ENCODE assay signal across 22 cellular contexts in the genomic region with DNA sequence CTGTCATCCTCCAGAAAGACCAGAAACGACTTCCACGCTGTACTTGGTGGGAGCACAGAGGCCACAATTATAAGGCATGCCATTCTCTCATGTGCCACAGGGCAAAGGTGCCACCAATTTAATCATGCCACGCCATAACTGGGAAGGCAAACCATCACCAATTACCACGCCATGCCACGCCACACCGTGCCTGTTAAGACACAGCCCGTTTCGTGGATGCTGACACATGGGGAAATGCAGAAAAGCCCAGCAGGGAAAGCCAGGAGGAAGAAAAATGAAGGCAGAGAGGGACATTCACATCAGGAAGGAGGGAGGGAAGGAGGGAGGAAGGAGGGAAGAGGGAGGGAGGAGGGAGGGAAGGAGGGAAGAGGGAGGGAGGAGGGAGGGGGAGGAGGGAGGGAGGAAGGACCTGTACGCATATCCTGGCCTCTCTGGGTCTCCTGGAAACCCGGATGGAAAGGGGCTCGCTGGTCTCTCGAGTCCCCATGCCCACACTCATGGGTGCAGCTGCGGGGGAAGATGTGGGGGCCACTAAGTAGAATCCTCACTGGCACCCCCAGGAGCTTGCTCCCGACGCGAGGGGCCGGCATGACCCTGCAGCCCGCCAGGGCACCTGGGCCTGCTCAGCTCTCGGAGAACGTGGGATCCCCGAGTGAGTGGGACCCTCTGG.
DNase-seq lines count a peak whose midpoint lies in the region; ATAC-seq, FAIRE-seq and TF ChIP-seq lines count a peak whose summit lies in the region.
"Had no signal": no experiment of that assay in that cellular context is flagged by ENCODE, and none has a peak within 500 bp of the region (broad histone marks: within the 10 kb centered on the region; RNA-seq: fewer than 3 reads in every experiment).

No MANE protein-coding gene starts in this region.

- H3K27me3 Mint-ChIP-seq in activated CD4-positive, alpha-beta memory T cell treated with anti-CD3 and anti-CD28 coated beads for 36 hours, result no peaks in the 10 kb centered on the region
- H3K27me3 Mint-ChIP-seq in activated CD4-positive, alpha-beta memory T cell treated with anti-CD3 and anti-CD28 coated beads, Interleukin-2, amount 10 ng/mL, durations not matched to agents 7 days and 5 days, result no peaks in the 10 kb centered on the region
- no peaks in the 10 kb centered on the region for H3K27me3 Mint-ChIP-seq in MCF 10A (ENCODE audit: insufficient read depth, unreplicated experiment)

- H3K56ac ChIP-seq in H1 (replicated peaks; ENCODE audit: insufficient read length, low read depth, low read length), result no peak overlapping the region

- H3K79me2 ChIP-seq in Karpas-422 (ENCODE audit: low read length) (no peaks in the 10 kb centered on the region), H1 (ENCODE audit: control insufficient read depth in 1 of 2, insufficient read depth in 2 of 2, low read length in 2 of 2) (peaks cover 0 to 4% of the 10 kb centered on the region in 2 experiments; a peak in 2 of 4 replicates)

- H3K27ac Mint-ChIP-seq in activated CD4-positive, alpha-beta memory T cell treated with anti-CD3 and anti-CD28 coated beads for 36 hours, result no peak overlapping the region
- H3K27ac Mint-ChIP-seq in activated CD4-positive, alpha-beta memory T cell treated with anti-CD3 and anti-CD28 coated beads, Interleukin-2, amount 10 ng/mL, durations not matched to agents 7 days and 5 days, result no peak overlapping the region
- no peak overlapping the region for H3K27ac Mint-ChIP-seq in MCF 10A (ENCODE audit: low read depth, unreplicated experiment)
- H3K27ac Mint-ChIP-seq: GM23338, IgD-negative memory B cell had no signal

- H3K4ac ChIP-seq in H1 (replicated peaks; ENCODE audit: insufficient read length, low read depth, low read length), result no peak overlapping the region

- ATAC-seq in GM21576 (IDR thresholded peaks at IDR 0.05; ENCODE audit: unreplicated experiment), result no peak
- ATAC-seq: GM23338, natural killer cell had no signal

- intact Hi-C loops in activated CD4-positive, alpha-beta memory T cell treated with anti-CD3 and anti-CD28 coated beads for 36 hours (cut with micrococcal nuclease), result no loop called here
- intact Hi-C loops in posterior vena cava (cut with DNase I) (no loop called here), MCF 10A (cut with micrococcal nuclease) (no loop called here)

- TF ChIP-seq CTCF in H1 (IDR thresholded peaks at IDR 0.05; ENCODE audit: control extremely low read depth in 1 of 3, insufficient read depth in 1 of 3, low read depth in 1 of 3, low read length in 3 of 3), result no peak
- TF ChIP-seq CTCF in MCF 10A (IDR thresholded peaks at IDR 0.05; ENCODE audit: unreplicated experiment), result no peak

- H3K27ac ChIP-seq in Karpas-422 (ENCODE audit: low read length) (no peak overlapping the region), H1 (ENCODE audit: low read depth, low read length) (no peak overlapping the region)
- H3K27ac ChIP-seq: SK-N-MC had no signal

- H3K4me3 Mint-ChIP-seq in activated CD4-positive, alpha-beta memory T cell treated with anti-CD3 and anti-CD28 coated beads for 36 hours, result no peak overlapping the region
- H3K4me3 Mint-ChIP-seq in activated CD4-positive, alpha-beta memory T cell treated with anti-CD3 and anti-CD28 coated beads, Interleukin-2, amount 10 ng/mL, durations not matched to agents 7 days and 5 days, result no peak overlapping the region
- H3K4me3 Mint-ChIP-seq in MCF 10A (ENCODE audit: unreplicated experiment), result no peak overlapping the region
- H3K4me3 Mint-ChIP-seq: CD8-positive, alpha-beta memory T cell; GM23338; IgD-negative memory B cell; natural killer cell had no signal

- no peaks in the 10 kb centered on the region for H3K9me3 Mint-ChIP-seq in activated CD4-positive, alpha-beta memory T cell treated with anti-CD3 and anti-CD28 coated beads for 36 hours
- H3K9me3 Mint-ChIP-seq in activated CD4-positive, alpha-beta memory T cell treated with anti-CD3 and anti-CD28 coated beads, Interleukin-2, amount 10 ng/mL, durations not matched to agents 7 days and 5 days, result no peaks in the 10 kb centered on the region
- H3K9me3 Mint-ChIP-seq in MCF 10A (ENCODE audit: unreplicated experiment), result no peaks in the 10 kb centered on the region
- H3K9me3 Mint-ChIP-seq: GM23338, natural killer cell had no signal

- H3K9me3 ChIP-seq in Karpas-422 (ENCODE audit: low read length), result no peaks in the 10 kb centered on the region
- H3K9me3 ChIP-seq in H1 (ENCODE audit: insufficient read depth in 2 of 2, low read depth in 1 of 2, low read length in 1 of 2), result no peaks in the 10 kb centered on the region
- H3K9me3 ChIP-seq: spleen, suprapubic skin had no signal

- H4K20me1 ChIP-seq in Karpas-422 (ENCODE audit: insufficient read depth, low read depth, low read length), result no peaks in the 10 kb centered on the region
- peaks cover 0 to 6% of the 10 kb centered on the region in 2 experiments for H4K20me1 ChIP-seq in H1 (replicated peaks in 1 of 2; ENCODE audit: control insufficient read depth in 1 of 2, insufficient read depth in 2 of 2, low read length in 2 of 2)

- H3K4me3 ChIP-seq in Karpas-422 (ENCODE audit: low read length) (no peak overlapping the region), H1 (ENCODE audit: extremely low read depth in 1 of 4, insufficient read depth in 2 of 4, low read depth in 3 of 4, low read length in 4 of 4) (no peak overlapping the region)
- H3K4me3 ChIP-seq: GM23338, SK-N-MC, spleen, suprapubic skin had no signal

- H3K4me1 ChIP-seq in Karpas-422 (ENCODE audit: low read length) (peaks cover 6% of the 10 kb centered on the region), H1 (replicated peaks in 1 of 4; ENCODE audit: control insufficient read depth in 3 of 4, insufficient read depth in 4 of 4, low read length in 3 of 4) (peaks cover 4 to 22% (median 14%) of the 10 kb centered on the region in 4 experiments)

- no peak overlapping the region for H4K91ac ChIP-seq in H1 (replicated peaks; ENCODE audit: insufficient read length, low read length)

- peaks cover 5% of the 10 kb centered on the region; the same call in 1 of the 2 replicates for H3K23me2 ChIP-seq in H1 (ENCODE audit: low read depth, low read length)

- H3K9ac ChIP-seq in Karpas-422 (ENCODE audit: low read length) (no peak overlapping the region), H1 (replicated peaks in 1 of 4; ENCODE audit: extremely low read depth in 1 of 4, low read depth in 3 of 4, low read length in 3 of 4) (no peak overlapping the region)

- H2AK5ac ChIP-seq in H1 (ENCODE audit: low read depth, low read length), result peak overlapping the region; percentile 56

- FAIRE-seq in H1 (lab: Jason Lieb, UNC), result no peak
- FAIRE-seq: endothelial cell of umbilical vein had no signal

- no peak for TF ChIP-seq POLR2A in H1 (IDR thresholded peaks at IDR 0.05; ENCODE audit: control extremely low read depth in 1 of 2, low read depth in 2 of 2, low read length in 2 of 2)

- no peak overlapping the region for H2BK5ac ChIP-seq in H1 (ENCODE audit: low read depth, low read length)

- no peak overlapping the region for H4K8ac ChIP-seq in H1 (ENCODE audit: extremely low read depth, insufficient read depth, low read length)

- no peaks in the 10 kb centered on the region for H3K4me1 Mint-ChIP-seq in activated CD4-positive, alpha-beta memory T cell treated with anti-CD3 and anti-CD28 coated beads for 36 hours (ENCODE audit: low read depth)
- no peaks in the 10 kb centered on the region for H3K4me1 Mint-ChIP-seq in activated CD4-positive, alpha-beta memory T cell treated with anti-CD3 and anti-CD28 coated beads, Interleukin-2, amount 10 ng/mL, durations not matched to agents 7 days and 5 days
- H3K4me1 Mint-ChIP-seq in MCF 10A (ENCODE audit: insufficient read depth, unreplicated experiment), result no peaks in the 10 kb centered on the region

- no peak overlapping the region for H3K14ac ChIP-seq in H1 (ENCODE audit: insufficient read length)

- peak overlapping the region; percentile 88; the same call in 1 of the 2 replicates for H2BK15ac ChIP-seq in H1 (ENCODE audit: low read length)

- peak overlapping the region; percentile 15; the same call in 1 of the 2 replicates for H2BK20ac ChIP-seq in H1 (ENCODE audit: low read length)

- no peaks in the 10 kb centered on the region for H3K36me3 ChIP-seq in Karpas-422 (ENCODE audit: insufficient read depth, low read length)
- H3K36me3 ChIP-seq in H1 (ENCODE audit: control insufficient read depth in 2 of 4, insufficient read depth in 4 of 4, low read length in 3 of 4), result no peaks in the 10 kb centered on the region; a peak in 1 of 8 replicates
- H3K36me3 ChIP-seq: suprapubic skin had no signal

- POLR2A ChIA-PET in activated CD4-positive, alpha-beta memory T cell treated with anti-CD3 and anti-CD28 coated beads for 36 hours (lab: Charles Lee), result no interaction called here
- POLR2A ChIA-PET in activated CD4-positive, alpha-beta memory T cell treated with anti-CD3 and anti-CD28 coated beads, Interleukin-2, amount 10 ng/mL, durations not matched to agents 7 days and 5 days (lab: Charles Lee), result no interaction called here
- POLR2A ChIA-PET in H1 (lab: Charles Lee; ENCODE audit: partially characterized antibody), result interaction anchor here (1.3 kb wide), 2 partner anchors 35 to 89 kb away, joined by 3 read pairs; no protein-coding TSS in a partner anchor
- POLR2A ChIA-PET in MCF 10A (lab: Yijun Ruan, JAX), result no interaction called here

- no peak overlapping the region for H2BK120ac ChIP-seq in H1 (replicated peaks; ENCODE audit: low read depth, low read length)

- BruUV-seq in MCF 10A (replicated peaks; lab: Mats Ljungman, UMichigan), result no TSS peak

- TF ChIP-seq RAD21 in H1 (IDR thresholded peaks at IDR 0.05 in 1 of 2, conservative IDR thresholded peaks at IDR 0.05 in 1 of 2; ENCODE audit: low read depth in 2 of 2, low read length in 2 of 2), result no peak

- H3K23ac ChIP-seq in H1 (ENCODE audit: insufficient read length), result no peak overlapping the region

- no peaks in the 10 kb centered on the region for H3K9me2 ChIP-seq in Karpas-422 (replicated peaks; ENCODE audit: insufficient read depth, low read length)

- no peak overlapping the region for H3K18ac ChIP-seq in H1 (ENCODE audit: extremely low read depth, low read length)

- H2AFZ ChIP-seq in Karpas-422 (ENCODE audit: low read length), result no peak overlapping the region
- H2AFZ ChIP-seq in H1 (ENCODE audit: low read length), result no peak overlapping the region
- H2AFZ ChIP-seq: GM23338 had no signal

- H3K36me3 Mint-ChIP-seq in activated CD4-positive, alpha-beta memory T cell treated with anti-CD3 and anti-CD28 coated beads for 36 hours, result peaks cover 4% of the 10 kb centered on the region
- peaks cover 3% of the 10 kb centered on the region for H3K36me3 Mint-ChIP-seq in activated CD4-positive, alpha-beta memory T cell treated with anti-CD3 and anti-CD28 coated beads, Interleukin-2, amount 10 ng/mL, durations not matched to agents 7 days and 5 days (ENCODE audit: low read depth)
- H3K36me3 Mint-ChIP-seq in MCF 10A (ENCODE audit: insufficient read depth, unreplicated experiment), result peaks cover 11% of the 10 kb centered on the region
- H3K36me3 Mint-ChIP-seq: natural killer cell had no signal

- no peak overlapping the region for H3K4me2 ChIP-seq in Karpas-422 (ENCODE audit: low read depth, low read length, poor library complexity, severe bottlenecking)
- H3K4me2 ChIP-seq in H1 (ENCODE audit: insufficient read depth in 1 of 2, low read depth in 2 of 2, low read length in 2 of 2), result no peak overlapping the region
- H3K4me2 ChIP-seq: GM23338 had no signal

- peak; percentile 7 for DNase-seq in activated CD4-positive, alpha-beta memory T cell treated with anti-CD3 and anti-CD28 coated beads for 36 hours
- no peak for DNase-seq in activated CD4-positive, alpha-beta memory T cell treated with anti-CD3 and anti-CD28 coated beads, Interleukin-2, amount 10 ng/mL, durations not matched to agents 7 days and 5 days
- peak; percentile 41 for DNase-seq in Karpas-422
- DNase-seq in H1 (ENCODE audit: low read depth in 1 of 2, low spot score in 2 of 2), result peak in 1 of 2 experiments; percentile 42
- DNase-seq in posterior vena cava (ENCODE audit: low spot score), result peak; percentile 76
- no peak for DNase-seq in germinal center (ENCODE audit: low spot score)
- no peak for DNase-seq in MCF 10A (ENCODE audit: unreplicated experiment)
- DNase-seq: activated CD4-positive, CD25-positive, alpha-beta regulatory T cell treated with anti-CD3 and anti-CD28 coated beads, Interleukin-2, amount 50 U/mL, for 72 hours; CD8-positive, alpha-beta memory T cell; natural killer cell; NCI-H1105; NCI-H187 treated with DMSO at 0.1 percent for 48 hours; NCI-H526; spleen; stimulated activated CD4-positive, alpha-beta T cell treated with anti-CD3 and anti-CD28 coated beads, Interleukin-2, amount 100 ng/mL, for 48 hours; T-helper 2 cell had no signal

- no peak overlapping the region for H4K5ac ChIP-seq in H1 (ENCODE audit: insufficient read length, low read depth, low read length)

- peak overlapping the region; percentile 50; the same call in 1 of the 2 replicates for H2BK12ac ChIP-seq in H1 (ENCODE audit: low read depth, low read length)

- H3K27me3 ChIP-seq in Karpas-422 (ENCODE audit: low read length) (no peaks in the 10 kb centered on the region), H1 (replicated peaks in 1 of 4; ENCODE audit: control insufficient read depth in 3 of 4, extremely low read depth in 1 of 4, insufficient read depth in 3 of 4, low read length in 3 of 4) (no peaks in the 10 kb centered on the region; a peak in 1 of 7 replicates)
- H3K27me3 ChIP-seq: spleen, suprapubic skin had no signal

- 88% methylated on average over 13 of the region's 21 CpGs; no CpG with 5 or more reads in 1 of the 2 experiments for WGBS in H1 (ENCODE audit: extremely low coverage in 1 of 2, insufficient coverage in 1 of 2, insufficient read length in 1 of 2, insufficient replicate concordance in 2 of 2, low coverage in 1 of 2, low lambda C conversion rate in 2 of 2, missing lambda C conversion rate in 1 of 2), 2 experiments

- peaks cover 14% of the 10 kb centered on the region for H3K79me1 ChIP-seq in H1 (ENCODE audit: low read depth, low read length)

- CTCF ChIA-PET in activated CD4-positive, alpha-beta memory T cell treated with anti-CD3 and anti-CD28 coated beads for 36 hours (lab: Charles Lee), result no interaction called here
- CTCF ChIA-PET in activated CD4-positive, alpha-beta memory T cell treated with anti-CD3 and anti-CD28 coated beads, Interleukin-2, amount 10 ng/mL, durations not matched to agents 7 days and 5 days (lab: Charles Lee), result no interaction called here
- CTCF ChIA-PET in H1 (lab: Charles Lee; ENCODE audit: partially characterized antibody) (interaction anchor here (0.8 to 1.6 kb wide), 4 partner anchors 25 to 99 kb away, joined by 3 to 5 read pairs (median 3); no protein-coding TSS in a partner anchor), MCF 10A (lab: Yijun Ruan, JAX) (interaction anchor here (0.8 kb wide), 1 partner anchor 98 kb away, joined by 3 read pairs; no protein-coding TSS in a partner anchor)

- no peak for TF ChIP-seq EP300 in H1 (IDR thresholded peaks at IDR 0.05; ENCODE audit: borderline replicate concordance in 1 of 2, low read depth in 2 of 2, low read length in 2 of 2)

Comparison
In these comparisons a context has a peak if more than half of its experiments do, and no peak if none do; other contexts are left out.
1. DNase-seq: peak in activated CD4-positive, alpha-beta memory T cell treated with anti-CD3 and anti-CD28 coated beads for 36 hours (single experiment), Karpas-422 (single experiment) and posterior vena cava (single experiment); none in activated CD4-positive, alpha-beta memory T cell treated with anti-CD3 and anti-CD28 coated beads, Interleukin-2, amount 10 ng/mL, durations not matched to agents 7 days and 5 days (single experiment), germinal center (single experiment) and MCF 10A (single experiment).
2. CTCF ChIA-PET loops: an anchor here in H1 (0.8 to 1.6 kb wide) and MCF 10A (0.8 kb wide); none called in activated CD4-positive, alpha-beta memory T cell treated with anti-CD3 and anti-CD28 coated beads for 36 hours and activated CD4-positive, alpha-beta memory T cell treated with anti-CD3 and anti-CD28 coated beads, Interleukin-2, amount 10 ng/mL, durations not matched to agents 7 days and 5 days.